Comparison of ENCODE assay signal across 21 cellular contexts in the genomic region with DNA sequence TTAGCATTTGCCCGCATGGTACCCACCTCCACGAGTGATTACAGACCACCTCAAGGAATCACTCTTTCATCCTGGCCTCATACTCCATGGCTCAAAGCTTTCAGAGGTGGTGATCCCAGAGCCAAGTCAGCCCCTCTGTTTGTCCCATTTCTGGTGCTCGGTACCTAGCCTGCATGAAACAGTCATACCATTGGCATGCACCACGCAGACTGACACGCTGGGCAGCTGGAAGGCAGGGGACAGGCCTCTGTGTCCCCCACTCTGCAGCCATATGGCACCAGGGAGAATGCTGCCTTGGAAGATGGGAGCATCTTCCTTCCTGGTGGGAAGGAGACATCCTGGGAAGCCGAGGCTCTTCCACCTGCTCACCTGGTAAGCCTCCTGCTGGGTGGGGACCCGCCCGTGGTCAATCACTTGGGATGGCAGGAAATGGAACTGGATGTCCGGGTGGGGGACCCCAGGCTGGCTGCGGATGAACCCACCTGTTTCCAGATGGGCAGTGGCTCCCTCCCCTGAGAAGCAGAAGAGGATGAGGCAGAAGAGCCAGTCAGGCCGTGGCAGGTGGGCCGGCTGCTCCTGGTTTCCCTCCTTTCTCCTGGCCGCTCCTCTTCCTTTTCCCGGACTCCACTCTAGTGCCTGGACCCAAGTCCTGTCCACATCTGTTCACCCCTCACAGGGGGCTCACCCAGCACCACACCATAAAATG. TPM values are rescaled to one million over a fixed set of nuclear protein-coding genes. Genes with fewer than 3 reads are reported as not detected.
A peak's percentile ranks its signal among the peaks of the same experiment; 100 is the strongest.
DNase-seq lines count a peak whose midpoint lies in the region; ATAC-seq and TF ChIP-seq lines count a peak whose summit lies in the region.
"Had no signal": no experiment of that assay in that cellular context is flagged by ENCODE, and none has a peak within 500 bp of the region (broad histone marks: within the 10 kb centered on the region; RNA-seq: fewer than 3 reads in every experiment).

No MANE protein-coding gene starts in this region.

- no peak for TF ChIP-seq RAD21 in IMR-90 (IDR thresholded peaks at IDR 0.05; ENCODE audit: low read length)

- H3K9me1 ChIP-seq in IMR-90 (ENCODE audit: insufficient read depth, low read length) = no peaks in the 10 kb centered on the region

- in situ Hi-C loops in IMR-90 (cut with MboI; ENCODE audit: low sequenced_read_pairs) = no loop called here

- WGBS in IMR-90 (ENCODE audit: extremely low coverage in 2 of 2, insufficient read length in 1 of 2), 2 experiments = 83% methylated on average over 7 of the region's 14 CpGs; no CpG with 5 or more reads in 1 of the 2 experiments
- no CpG with 5 or more reads among the region's 14 CpGs for WGBS in neuronal stem cell (ENCODE audit: extremely low coverage in 2 of 2, insufficient read length in 2 of 2, insufficient replicate concordance in 1 of 2), 2 donors
- WGBS in testis, 2 donors = 84 to 93% methylated on average over 12 to 14 of the region's 14 CpGs

- no peak overlapping the region for H2BK15ac ChIP-seq in IMR-90 (ENCODE audit: low read depth, low read length)
- H2BK15ac ChIP-seq in neuronal stem cell (ENCODE audit: low read length) = no peak overlapping the region

- H3K9me3 ChIP-seq in IMR-90 (ENCODE audit: control insufficient read depth, insufficient read depth, low read length) (no peaks in the 10 kb centered on the region), neuronal stem cell (replicated peaks in 1 of 2; ENCODE audit: control insufficient read depth in 2 of 2, insufficient read depth in 1 of 2, low read depth in 1 of 2, low read length in 2 of 2) (no peaks in the 10 kb centered on the region), testis (no peaks in the 10 kb centered on the region)
- H3K9me3 ChIP-seq: BE2C, SK-N-SH had no signal

- TF ChIP-seq CTCF in IMR-90 (conservative IDR thresholded peaks at IDR 0.05; ENCODE audit: low read depth, low read length) (no peak), coronary artery (IDR thresholded peaks at IDR 0.05) (no peak), testis (IDR thresholded peaks at IDR 0.05) (no peak)

- H3K9ac ChIP-seq in IMR-90 (ENCODE audit: low read depth, low read length) = no peak overlapping the region
- no peak overlapping the region for H3K9ac ChIP-seq in neuronal stem cell (ENCODE audit: low read depth, low read length, poor library complexity)
- H3K9ac ChIP-seq: SK-N-SH had no signal

- H2BK5ac ChIP-seq in IMR-90 (ENCODE audit: low read depth, low read length, poor library complexity, severe bottlenecking) = no peak overlapping the region
- no peak overlapping the region for H2BK5ac ChIP-seq in neuronal stem cell (ENCODE audit: low read length)

- H3K4ac ChIP-seq in IMR-90 (ENCODE audit: low read depth, low read length) = no peak overlapping the region
- no peak overlapping the region for H3K4ac ChIP-seq in neuronal stem cell (ENCODE audit: low read length)

- intact Hi-C loops in IMR-90 (cut with micrococcal nuclease) (no loop called here), testis (cut with DNase I; ENCODE audit: low total_unique reads) (no loop called here)

- H2AFZ ChIP-seq in IMR-90 (replicated peaks; ENCODE audit: low read length, poor library complexity) (peak overlapping the region; percentile 63), neuronal stem cell (ENCODE audit: low read length) (no peak overlapping the region)

- no peaks in the 10 kb centered on the region for H4K20me1 ChIP-seq in IMR-90 (ENCODE audit: insufficient read depth, low read length)

- no peak overlapping the region for H3K56ac ChIP-seq in IMR-90 (ENCODE audit: extremely low read depth, insufficient read depth, low read length)

- no peak overlapping the region for H4K91ac ChIP-seq in IMR-90 (ENCODE audit: insufficient read depth, low read depth, low read length)
- no peak overlapping the region for H4K91ac ChIP-seq in neuronal stem cell (ENCODE audit: low read depth, low read length, poor library complexity)

- H3K14ac ChIP-seq in IMR-90 (replicated peaks; ENCODE audit: low read depth, low read length) (no peak overlapping the region), neuronal stem cell (ENCODE audit: low read length) (peak overlapping the region; percentile 5)

- TF ChIP-seq POLR2A in IMR-90 (IDR thresholded peaks at IDR 0.05; ENCODE audit: low read depth, low read length) = no peak
- no peak for TF ChIP-seq POLR2A in testis (IDR thresholded peaks at IDR 0.05)

- H3K18ac ChIP-seq in IMR-90 (ENCODE audit: low read depth, low read length) (no peak overlapping the region), neuronal stem cell (ENCODE audit: low read length) (no peak overlapping the region)

- DNase-seq in IMR-90 = no peak
- peak; percentile 33 for DNase-seq in coronary artery (ENCODE audit: low spot score)
- DNase-seq in neuronal stem cell (ENCODE audit: low spot score) = no peak
- peak; percentile 6 for DNase-seq in testis
- DNase-seq in activated T-cell treated with anti-CD3 and anti-CD28 coated beads for 4 hours = no peak
- DNase-seq in HEK293T (ENCODE audit: extremely low spot score) = no peak
- DNase-seq: BE2C, DMS79, Kasumi-1, NCI-H1048, NCI-H1436, NCI-H1930, NCI-H2227 treated with DMSO at 0.1 percent for 48 hours, NCI-H510A, NCI-H748 treated with DMSO at 0.1 percent for 48 hours, SIG-M5, SK-N-SH had no signal

- H3K27me3 ChIP-seq in IMR-90 (ENCODE audit: control insufficient read depth, insufficient read depth, low read length) = peaks cover 7% of the 10 kb centered on the region
- H3K27me3 ChIP-seq in neuronal stem cell (ENCODE audit: control insufficient read depth in 3 of 3, insufficient read depth in 3 of 3, low read depth in 1 of 3, low read length in 3 of 3) = no peaks in the 10 kb centered on the region
- H3K27me3 ChIP-seq in testis = no peaks in the 10 kb centered on the region
- H3K27me3 ChIP-seq: BE2C had no signal

- H3K36me3 ChIP-seq in IMR-90 (ENCODE audit: control insufficient read depth, insufficient read depth, low read length) = no peaks in the 10 kb centered on the region
- H3K36me3 ChIP-seq in neuronal stem cell (replicated peaks in 1 of 2; ENCODE audit: control insufficient read depth in 2 of 2, insufficient read depth in 2 of 2, low read length in 2 of 2) = peaks cover 7 to 33% of the 10 kb centered on the region in 2 donors
- H3K36me3 ChIP-seq in testis (ENCODE audit: low read depth, missing control alignments) = no peaks in the 10 kb centered on the region
- H3K36me3 ChIP-seq: BE2C had no signal

- H3K27ac ChIP-seq in IMR-90 (ENCODE audit: insufficient read depth, low read length) = no peak overlapping the region
- H3K27ac ChIP-seq in coronary artery = no peak overlapping the region
- no peak overlapping the region for H3K27ac ChIP-seq in neuronal stem cell (replicated peaks; ENCODE audit: low read length)
- no peak overlapping the region for H3K27ac ChIP-seq in testis

- H4K8ac ChIP-seq in IMR-90 (ENCODE audit: low read depth in 2 of 2, low read length in 2 of 2) = no peak overlapping the region
- H4K8ac ChIP-seq in neuronal stem cell (ENCODE audit: low read depth, low read length) = no peak overlapping the region

- no peaks in the 10 kb centered on the region for H3K79me1 ChIP-seq in IMR-90 (ENCODE audit: low read depth in 1 of 2, low read length in 2 of 2)
- peaks cover 3% of the 10 kb centered on the region for H3K79me1 ChIP-seq in neuronal stem cell (ENCODE audit: low read depth, low read length)

- dilution Hi-C loops in IMR-90 (cut with HindIII; ENCODE audit: low sequenced_read_pairs, unreplicated experiment) = no loop called here

- POLR2A ChIA-PET in IMR-90 (lab: Charles Lee; ENCODE audit: unreplicated experiment) (no interaction called here), HEK293T (lab: Yijun Ruan, JAX) (no interaction called here)

- H4K5ac ChIP-seq in IMR-90 (ENCODE audit: low read depth, low read length) = no peak overlapping the region

- H3K4me2 ChIP-seq in IMR-90 (ENCODE audit: low read depth, low read length) = no peak overlapping the region
- no peak overlapping the region for H3K4me2 ChIP-seq in neuronal stem cell (ENCODE audit: insufficient read depth, low read length, poor library complexity, severe bottlenecking)
- H3K4me2 ChIP-seq: SK-N-SH had no signal

- H2BK20ac ChIP-seq in IMR-90 (ENCODE audit: low read depth, low read length) = no peak overlapping the region

- no peak overlapping the region for H2AK9ac ChIP-seq in IMR-90 (replicated peaks; ENCODE audit: low read depth, low read length, poor library complexity)

- CTCF ChIA-PET in IMR-90 (lab: Yijun Ruan, JAX) = no interaction called here
- CTCF ChIA-PET in HEK293T (lab: Yijun Ruan, JAX) = interaction anchor here (0.5 kb wide), 1 partner anchor 503 kb away, joined by 3 read pairs; no protein-coding TSS in a partner anchor

- no TSS peak for BruUV-seq in IMR-90 (replicated peaks; lab: Mats Ljungman, UMichigan)

- H3K4me1 ChIP-seq in IMR-90 (ENCODE audit: control insufficient read depth, insufficient read depth, low read length) (no peaks in the 10 kb centered on the region), neuronal stem cell (ENCODE audit: control insufficient read depth in 2 of 2, insufficient read depth in 1 of 2, low read depth in 1 of 2, low read length in 2 of 2) (no peaks in the 10 kb centered on the region), testis (no peaks in the 10 kb centered on the region)
- H3K4me1 ChIP-seq: BE2C had no signal

- no peak for ATAC-seq in IMR-90 (ENCODE audit: low read depth)
- ATAC-seq in HG02885 (IDR thresholded peaks at IDR 0.05; ENCODE audit: poor library complexity, unreplicated experiment) = no peak
- ATAC-seq: HCT116, Panc1 had no signal

- H3K4me3 ChIP-seq in IMR-90 (ENCODE audit: insufficient read depth, low read depth, low read length) (no peak overlapping the region), coronary artery (no peak overlapping the region), neuronal stem cell (ENCODE audit: low read length in 2 of 2) (no peak overlapping the region), testis (no peak overlapping the region)

- no peak overlapping the region for H2BK12ac ChIP-seq in neuronal stem cell (ENCODE audit: low read length)

- H2AK5ac ChIP-seq in IMR-90 (ENCODE audit: low read depth, low read length) = no peak overlapping the region
- no peak overlapping the region for H2AK5ac ChIP-seq in neuronal stem cell (ENCODE audit: low read depth, low read length)

- H2BK120ac ChIP-seq in IMR-90 (ENCODE audit: low read depth, low read length) (no peak overlapping the region), neuronal stem cell (ENCODE audit: low read depth, low read length) (no peak overlapping the region)

- H3K23ac ChIP-seq in IMR-90 (ENCODE audit: low read depth, low read length) (no peak overlapping the region), neuronal stem cell (ENCODE audit: low read depth, low read length, poor library complexity) (no peak overlapping the region)

RNA-seq across cellular contexts. Expression of a gene that starts 26.9 kb away (rescaled TPM):
- total RNA-seq in IMR-90 (2012; rRNA removed) (under 0.01 and 0.28 TPM in 2 replicates), testis (10 to 100 TPM; 28.1 to 41.4 TPM)
- polyA plus RNA-seq in IMR-90 (2012; rRNA removed) (0.07 and 0.19 TPM in 2 replicates), testis (ENCODE audit: insufficient read depth, low read depth, low replicate concordance) (13.5 TPM)
- polyA plus RNA-seq in IMR-90 (2012; cell fraction: cytosol; rRNA removed) = 0.02 and 0.08 TPM in 2 replicates
- 0.23 and 0.29 TPM in 2 replicates for polyA plus RNA-seq in IMR-90 (2012; cell fraction: nucleus; rRNA removed; ENCODE audit: low replicate concordance)
- 2.0 TPM for polyA plus RNA-seq in neuronal stem cell (2013, experiment 1 of 2)
- polyA plus RNA-seq in neuronal stem cell (2013, experiment 2 of 2) = 2.0 TPM
- total RNA-seq: A673 had no signal

RNA-seq across cellular contexts. Expression of a gene that starts 27.1 kb away (rescaled TPM):
- under 0.01 TPM in 1 of 2 replicates, not detected in the other for total RNA-seq in IMR-90 (2012; rRNA removed)
- polyA plus RNA-seq in IMR-90 (2012; rRNA removed) = 0.09 TPM in 1 of 2 replicates, not detected in the other
- polyA plus RNA-seq in IMR-90 (2012; cell fraction: cytosol; rRNA removed) = 0.03 TPM in 1 of 2 replicates, not detected in the other
- polyA plus RNA-seq in IMR-90 (2012; cell fraction: nucleus; rRNA removed; ENCODE audit: low replicate concordance) = 0.12 and 0.25 TPM in 2 replicates
- polyA plus RNA-seq in neuronal stem cell (2013, experiment 1 of 2) = 2.6 TPM
- 2.3 TPM for polyA plus RNA-seq in neuronal stem cell (2013, experiment 2 of 2)
- total RNA-seq in testis = 10 to 100 TPM in 1 of 2 donors, 1 to 10 TPM in 1; 9.5 to 17.5 TPM
- 5.8 TPM for polyA plus RNA-seq in testis (ENCODE audit: insufficient read depth, low read depth, low replicate concordance)
- total RNA-seq: A673 had no signal

Comparison
In these comparisons a context has a peak if more than half of its experiments do, and no peak if none do; other contexts are left out.
1. DNase-seq: peak in coronary artery (single experiment) and testis (single experiment); none in IMR-90 (single experiment), neuronal stem cell (single experiment), activated T-cell treated with anti-CD3 and anti-CD28 coated beads for 4 hours (single experiment) and HEK293T (single experiment).
2. RNA of a gene that starts 26.9 kb away (total RNA-seq): 28.1 to 41.4 TPM in testis; under 0.01 to 0.28 TPM in IMR-90; every median in the first group is over 10 times any median in the second.
3. RNA of a gene that starts 27.1 kb away (total RNA-seq): 9.5 to 17.5 TPM in testis; under 0.01 TPM in IMR-90; every median in the first group is over 10 times any median in the second.